5 cellular contexts compared by ENCODE assay signal in the genomic region with DNA sequence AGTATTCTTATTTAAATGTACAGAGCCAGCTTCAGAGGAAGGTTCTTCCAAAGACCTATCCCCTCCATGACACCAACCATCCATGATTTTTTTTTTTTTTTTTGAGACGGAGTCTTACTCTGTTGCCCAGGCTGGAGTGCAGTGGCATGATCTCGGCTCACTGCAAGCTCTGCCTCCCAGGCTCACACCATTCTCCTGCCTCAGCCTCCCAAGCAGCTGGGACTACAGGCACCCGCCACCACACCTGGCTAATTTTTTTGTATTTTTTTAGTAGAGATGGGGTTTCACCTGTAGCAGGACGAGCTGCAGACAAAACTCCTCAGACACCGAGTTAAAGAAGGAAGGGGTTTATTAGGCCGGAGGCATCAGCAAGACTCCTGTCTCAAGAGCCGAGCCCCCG. TPM values are rescaled to one million over a fixed set of nuclear protein-coding genes. Genes with fewer than 3 reads are reported as not detected.
DNase-seq lines count a peak whose midpoint lies in the region; ATAC-seq, FAIRE-seq and TF ChIP-seq lines count a peak whose summit lies in the region.
"Not testable (repeated sequence)": the region's sequence is repeated elsewhere in the genome, so short reads cannot be mapped to it uniquely, and the experiment has no call there.

No MANE protein-coding gene starts in this region.

- not testable (repeated sequence) for H3K27ac Mint-ChIP-seq in GM23338, WTC11
- H3K27ac Mint-ChIP-seq in activated CD4-positive, alpha-beta T cell treated with anti-CD3 and anti-CD28 coated beads, Interleukin-2, amount 10 ng/mL, durations not matched to agents 7 days and 5 days, result peak overlapping the region; percentile 57

- H3K4me1 ChIP-seq in GM23338 (ENCODE audit: insufficient read depth), result not testable (repeated sequence)
- peaks cover 19% of the 10 kb centered on the region for H3K4me1 ChIP-seq in HepG2 (ENCODE audit: insufficient read depth, low read length)

- peak overlapping the region; percentile 52; the same call in 1 of the 2 replicates for H3K27ac ChIP-seq in GM23338 (ENCODE audit: low read depth)
- not testable (repeated sequence) for H3K27ac ChIP-seq in HepG2 (ENCODE audit: extremely low read length, insufficient read depth, low read length)

- H3K4me1 Mint-ChIP-seq in GM23338; WTC11; activated CD4-positive, alpha-beta T cell treated with anti-CD3 and anti-CD28 coated beads, Interleukin-2, amount 10 ng/mL, durations not matched to agents 7 days and 5 days: not testable (repeated sequence)

- peak; percentile 12 for DNase-seq in GM23338 (ENCODE audit: low spot score)
- not testable (repeated sequence) for DNase-seq in WTC11 (ENCODE audit: low spot score); activated CD4-positive, alpha-beta T cell treated with anti-CD3 and anti-CD28 coated beads, Interleukin-2, amount 10 ng/mL, durations not matched to agents 7 days and 5 days; HepG2 (ENCODE audit: low spot score)
- peak; percentile 5 for DNase-seq in activated CD8-positive, alpha-beta memory T cell treated with anti-CD3 and anti-CD28 coated beads for 24 hours

- not testable (repeated sequence) for H3K9me3 ChIP-seq in HepG2 (ENCODE audit: low read length)

- H2AFZ ChIP-seq in GM23338; HepG2 (ENCODE audit: low read length): not testable (repeated sequence)

- H4K20me1 ChIP-seq in GM23338 (replicated peaks; ENCODE audit: insufficient read depth); HepG2 (ENCODE audit: insufficient read depth, low read length): not testable (repeated sequence)

- CTCF ChIA-PET in WTC11 (lab: Charles Lee); activated CD4-positive, alpha-beta T cell treated with anti-CD3 and anti-CD28 coated beads, Interleukin-2, amount 10 ng/mL, durations not matched to agents 7 days and 5 days (lab: Charles Lee); HepG2 (lab: Yijun Ruan, JAX; ENCODE audit: low intra/inter-chr PET ratio, low total read pairs): not testable (repeated sequence)

- POLR2A ChIA-PET in WTC11 (lab: Charles Lee), result interaction anchor here (0.7 kb wide), 1 partner anchor 606 kb away, joined by 5 read pairs; no protein-coding TSS in a partner anchor
- POLR2A ChIA-PET in activated CD4-positive, alpha-beta T cell treated with anti-CD3 and anti-CD28 coated beads, Interleukin-2, amount 10 ng/mL, durations not matched to agents 7 days and 5 days (lab: Charles Lee); HepG2 (lab: Yijun Ruan, JAX): not testable (repeated sequence)

- not testable (repeated sequence) for H3K4me2 ChIP-seq in GM23338; HepG2 (ENCODE audit: low read depth, low read length)

- not testable (repeated sequence) for H3K9me3 Mint-ChIP-seq in GM23338; WTC11; activated CD4-positive, alpha-beta T cell treated with anti-CD3 and anti-CD28 coated beads, Interleukin-2, amount 10 ng/mL, durations not matched to agents 7 days and 5 days

- H3K27me3 Mint-ChIP-seq in GM23338 (ENCODE audit: insufficient read depth, low read depth, poor library complexity); WTC11 (ENCODE audit: low read depth); activated CD4-positive, alpha-beta T cell treated with anti-CD3 and anti-CD28 coated beads, Interleukin-2, amount 10 ng/mL, durations not matched to agents 7 days and 5 days: not testable (repeated sequence)

- TF ChIP-seq EP300 in HepG2 (IDR thresholded peaks at IDR 0.05; ENCODE audit: low read depth in 2 of 2, low read length in 2 of 2); HepG2 (CRISPR knock-in tag; IDR thresholded peaks at IDR 0.05; ENCODE audit: borderline replicate concordance): not testable (repeated sequence)

- not testable (repeated sequence) for H3K27me3 ChIP-seq in GM23338 (ENCODE audit: insufficient read depth); HepG2 (ENCODE audit: control insufficient read depth in 1 of 2, insufficient read depth in 2 of 2, low read length in 2 of 2)

- H3K36me3 ChIP-seq in GM23338 (ENCODE audit: insufficient read depth); HepG2 (replicated peaks in 1 of 2; ENCODE audit: control insufficient read depth in 1 of 2, insufficient read depth in 2 of 2, low read length in 2 of 2): not testable (repeated sequence)

- not testable (repeated sequence) for H3K79me2 ChIP-seq in GM23338 (replicated peaks; ENCODE audit: insufficient read depth); HepG2 (ENCODE audit: insufficient read depth, low read length)

- TF ChIP-seq POLR2A in HepG2 (IDR thresholded peaks at IDR 0.05; ENCODE audit: insufficient read depth in 1 of 2, low read depth in 2 of 2, low read length in 2 of 2), result not testable (repeated sequence)

- H3F3A ChIP-seq in GM23338 (replicated peaks; ENCODE audit: low read depth), result not testable (repeated sequence)

- not testable (repeated sequence) for BruUV-seq in HepG2 (replicated peaks; lab: Mats Ljungman, UMichigan)

- TF ChIP-seq RAD21 in HepG2 (CRISPR knock-in tag; IDR thresholded peaks at IDR 0.05), result not testable (repeated sequence)

- 97% methylated on average over 8 of the region's 8 CpGs for WGBS in HepG2 (ENCODE audit: low lambda C conversion rate)

- not testable (repeated sequence) for H3K9me2 ChIP-seq in GM23338 (ENCODE audit: insufficient read depth)

- H3K4me3 Mint-ChIP-seq in GM23338; WTC11; activated CD4-positive, alpha-beta T cell treated with anti-CD3 and anti-CD28 coated beads, Interleukin-2, amount 10 ng/mL, durations not matched to agents 7 days and 5 days: not testable (repeated sequence)

- not testable (repeated sequence) for FAIRE-seq in HepG2 (lab: Jason Lieb, UNC)

- TF ChIP-seq CTCF in GM23338 (conservative IDR thresholded peaks at IDR 0.05; ENCODE audit: low read depth in 2 of 2); WTC11 (IDR thresholded peaks at IDR 0.05); HepG2 (CRISPR knock-in tag; IDR thresholded peaks at IDR 0.05): not testable (repeated sequence)

- in situ Hi-C loops in HepG2 (cut with HindIII; ENCODE audit: extremely low pct_ligation_motif_present, low pct_unique_long_range_greater_than_20kb), result not testable (repeated sequence)

- H3K4me3 ChIP-seq in GM23338; HepG2 (replicated peaks in 1 of 3; ENCODE audit: insufficient read depth in 1 of 3, low read depth in 2 of 3, low read length in 3 of 3): not testable (repeated sequence)

- intact Hi-C loops in HepG2 (cut with micrococcal nuclease; ENCODE audit: unreplicated experiment), result not testable (repeated sequence)

- ATAC-seq in GM23338, WTC11, HepG2: not testable (repeated sequence)

- H3K36me3 Mint-ChIP-seq in GM23338 (ENCODE audit: low read depth), result peaks cover 11% of the 10 kb centered on the region; the same call in 2 of the 3 replicates
- not testable (repeated sequence) for H3K36me3 Mint-ChIP-seq in WTC11; activated CD4-positive, alpha-beta T cell treated with anti-CD3 and anti-CD28 coated beads, Interleukin-2, amount 10 ng/mL, durations not matched to agents 7 days and 5 days (ENCODE audit: low read depth)

- H3K9ac ChIP-seq in HepG2 (ENCODE audit: insufficient read depth, low read depth, low read length), result not testable (repeated sequence)

RNA-seq across cellular contexts. Expression of a gene that starts 11.1 kb away (rescaled TPM):
- 32.3 and 36.8 TPM in 2 replicates for total RNA-seq in GM23338 (2014; rRNA removed; shearing (Covaris generic))
- polyA plus RNA-seq in GM23338 (2016; fragmentation: Nextera tagmentation; extraction: Ambion mirVana) (10.1 and 12.6 TPM in 2 replicates), HepG2 (2011; rRNA removed) (102 and 121 TPM in 2 replicates)
- total RNA-seq in WTC11 (2021) (38.4 to 42.8 TPM (median 38.9 TPM) in 3 replicates), HepG2 (2016; rRNA removed; fragmentation: Illumina TruSeq; extraction: Trizol) (51.7 and 79.0 TPM in 2 replicates)
- total RNA-seq in activated CD4-positive, alpha-beta T cell treated with anti-CD3 and anti-CD28 coated beads, Interleukin-2, amount 10 ng/mL, durations not matched to agents 7 days and 5 days, result 10 to 100 TPM; 53.9 to 54.3 TPM
- 9.9 and 10.8 TPM in 2 replicates for total RNA-seq in HepG2 (2016; cell fraction: cytosol; rRNA removed; fragmentation: Illumina TruSeq; extraction: Trizol; ENCODE audit: low read depth)
- total RNA-seq in HepG2 (2016; cell fraction: insoluble cytoplasmic fraction; rRNA removed; fragmentation: Illumina TruSeq; extraction: Trizol), result 50.3 and 77.3 TPM in 2 replicates
- 20.1 and 22.1 TPM in 2 replicates for total RNA-seq in HepG2 (2016; cell fraction: membrane; rRNA removed; fragmentation: Illumina TruSeq; extraction: Trizol)
- 35.7 and 36.9 TPM in 2 replicates for total RNA-seq in HepG2 (2016; cell fraction: nucleus; rRNA removed; fragmentation: Illumina TruSeq; extraction: Trizol)
- 87.1 and 91.6 TPM in 2 replicates for polyA plus RNA-seq in HepG2 (2011; cell fraction: cytosol; rRNA removed)
- polyA plus RNA-seq in HepG2 (2011; cell fraction: nucleus; rRNA removed), result 53.9 and 55.2 TPM in 2 replicates
- 78.0 and 105 TPM in 2 replicates for polyA plus RNA-seq in HepG2 (2012)
- 5.5 and 5.9 TPM in 2 replicates for polyA plus RNA-seq in HepG2 (2016; cell fraction: cytosol; fragmentation: Illumina TruSeq; extraction: Trizol; ENCODE audit: low read depth)
- 70.0 and 71.8 TPM in 2 replicates for polyA plus RNA-seq in HepG2 (2016; cell fraction: insoluble cytoplasmic fraction; fragmentation: Illumina TruSeq; extraction: Trizol; ENCODE audit: low read depth)
- polyA plus RNA-seq in HepG2 (2016; cell fraction: membrane; fragmentation: Illumina TruSeq; extraction: Trizol; ENCODE audit: low read depth), result 8.4 and 9.8 TPM in 2 replicates
- polyA plus RNA-seq in HepG2 (2016; cell fraction: nucleus; fragmentation: Illumina TruSeq; extraction: Trizol; ENCODE audit: insufficient read depth, low read depth), result 40.5 and 50.3 TPM in 2 replicates
- 94.6 and 191 TPM in 2 replicates for polyA minus RNA-seq in HepG2 (2011; rRNA and poly(A)+ RNA removed; ENCODE audit: low replicate concordance)
- polyA minus RNA-seq in HepG2 (2011; cell fraction: cytosol; rRNA and poly(A)+ RNA removed), result 125 and 130 TPM in 2 replicates
- 95.0 and 120 TPM in 2 replicates for polyA minus RNA-seq in HepG2 (2011; cell fraction: nucleus; rRNA and poly(A)+ RNA removed)

RNA-seq across cellular contexts. Expression of a gene that starts 34.8 kb away (rescaled TPM):
- 31.9 and 45.9 TPM in 2 replicates for total RNA-seq in GM23338 (2014; rRNA removed; shearing (Covaris generic))
- polyA plus RNA-seq in GM23338 (2016; fragmentation: Nextera tagmentation; extraction: Ambion mirVana) (37.8 and 43.2 TPM in 2 replicates), HepG2 (2011; rRNA removed) (11.7 and 13.3 TPM in 2 replicates)
- total RNA-seq in WTC11 (2021) (37.8 to 38.4 TPM (median 38.1 TPM) in 3 replicates), HepG2 (2016; rRNA removed; fragmentation: Illumina TruSeq; extraction: Trizol) (37.5 and 56.0 TPM in 2 replicates)
- 10 to 100 TPM; 67.4 to 76.0 TPM for total RNA-seq in activated CD4-positive, alpha-beta T cell treated with anti-CD3 and anti-CD28 coated beads, Interleukin-2, amount 10 ng/mL, durations not matched to agents 7 days and 5 days
- total RNA-seq in HepG2 (2016; cell fraction: cytosol; rRNA removed; fragmentation: Illumina TruSeq; extraction: Trizol; ENCODE audit: low read depth), result 16.6 and 20.8 TPM in 2 replicates
- total RNA-seq in HepG2 (2016; cell fraction: insoluble cytoplasmic fraction; rRNA removed; fragmentation: Illumina TruSeq; extraction: Trizol), result 33.8 and 58.4 TPM in 2 replicates
- total RNA-seq in HepG2 (2016; cell fraction: membrane; rRNA removed; fragmentation: Illumina TruSeq; extraction: Trizol), result 19.3 and 20.3 TPM in 2 replicates
- total RNA-seq in HepG2 (2016; cell fraction: nucleus; rRNA removed; fragmentation: Illumina TruSeq; extraction: Trizol), result 37.0 and 37.3 TPM in 2 replicates
- polyA plus RNA-seq in HepG2 (2011; cell fraction: cytosol; rRNA removed), result 6.1 and 11.1 TPM in 2 replicates
- polyA plus RNA-seq in HepG2 (2011; cell fraction: nucleus; rRNA removed), result 9.8 and 16.5 TPM in 2 replicates
- 5.2 and 10.0 TPM in 2 replicates for polyA plus RNA-seq in HepG2 (2012)
- 1.1 TPM in 2 replicates for polyA plus RNA-seq in HepG2 (2016; cell fraction: cytosol; fragmentation: Illumina TruSeq; extraction: Trizol; ENCODE audit: low read depth)
- 25.6 and 29.6 TPM in 2 replicates for polyA plus RNA-seq in HepG2 (2016; cell fraction: insoluble cytoplasmic fraction; fragmentation: Illumina TruSeq; extraction: Trizol; ENCODE audit: low read depth)
- polyA plus RNA-seq in HepG2 (2016; cell fraction: membrane; fragmentation: Illumina TruSeq; extraction: Trizol; ENCODE audit: low read depth), result 3.8 and 3.9 TPM in 2 replicates
- 39.1 and 42.0 TPM in 2 replicates for polyA plus RNA-seq in HepG2 (2016; cell fraction: nucleus; fragmentation: Illumina TruSeq; extraction: Trizol; ENCODE audit: insufficient read depth, low read depth)
- polyA minus RNA-seq in HepG2 (2011; rRNA and poly(A)+ RNA removed; ENCODE audit: low replicate concordance), result 45.8 and 194 TPM in 2 replicates
- 13.8 and 15.9 TPM in 2 replicates for polyA minus RNA-seq in HepG2 (2011; cell fraction: cytosol; rRNA and poly(A)+ RNA removed)
- polyA minus RNA-seq in HepG2 (2011; cell fraction: nucleus; rRNA and poly(A)+ RNA removed), result 29.7 and 36.7 TPM in 2 replicates

RNA-seq across cellular contexts. Expression of a gene that starts 51.7 kb away (rescaled TPM):
- total RNA-seq in GM23338 (2014; rRNA removed; shearing (Covaris generic)), result 0.78 and 1.5 TPM in 2 replicates
- polyA plus RNA-seq in GM23338 (2016; fragmentation: Nextera tagmentation; extraction: Ambion mirVana) (1.1 and 2.4 TPM in 2 replicates), HepG2 (2011; rRNA removed) (34.9 and 35.9 TPM in 2 replicates)
- total RNA-seq in WTC11 (2021) (3.8 to 4.4 TPM (median 4.2 TPM) in 3 replicates), HepG2 (2016; rRNA removed; fragmentation: Illumina TruSeq; extraction: Trizol) (7.3 and 16.9 TPM in 2 replicates)
- 10 to 100 TPM; 11.7 to 11.8 TPM for total RNA-seq in activated CD4-positive, alpha-beta T cell treated with anti-CD3 and anti-CD28 coated beads, Interleukin-2, amount 10 ng/mL, durations not matched to agents 7 days and 5 days
- 3.9 and 4.5 TPM in 2 replicates for total RNA-seq in HepG2 (2016; cell fraction: cytosol; rRNA removed; fragmentation: Illumina TruSeq; extraction: Trizol; ENCODE audit: low read depth)
- total RNA-seq in HepG2 (2016; cell fraction: insoluble cytoplasmic fraction; rRNA removed; fragmentation: Illumina TruSeq; extraction: Trizol), result 6.1 and 18.6 TPM in 2 replicates
- total RNA-seq in HepG2 (2016; cell fraction: membrane; rRNA removed; fragmentation: Illumina TruSeq; extraction: Trizol), result 6.4 and 6.9 TPM in 2 replicates
- 20.5 and 23.8 TPM in 2 replicates for total RNA-seq in HepG2 (2016; cell fraction: nucleus; rRNA removed; fragmentation: Illumina TruSeq; extraction: Trizol)
- polyA plus RNA-seq in HepG2 (2011; cell fraction: cytosol; rRNA removed), result 23.9 and 25.0 TPM in 2 replicates
- 47.7 and 53.8 TPM in 2 replicates for polyA plus RNA-seq in HepG2 (2011; cell fraction: nucleus; rRNA removed)
- 16.4 and 17.3 TPM in 2 replicates for polyA plus RNA-seq in HepG2 (2012)
- 1.5 and 1.7 TPM in 2 replicates for polyA plus RNA-seq in HepG2 (2016; cell fraction: cytosol; fragmentation: Illumina TruSeq; extraction: Trizol; ENCODE audit: low read depth)
- 4.9 and 7.2 TPM in 2 replicates for polyA plus RNA-seq in HepG2 (2016; cell fraction: insoluble cytoplasmic fraction; fragmentation: Illumina TruSeq; extraction: Trizol; ENCODE audit: low read depth)
- 2.8 and 3.9 TPM in 2 replicates for polyA plus RNA-seq in HepG2 (2016; cell fraction: membrane; fragmentation: Illumina TruSeq; extraction: Trizol; ENCODE audit: low read depth)
- polyA plus RNA-seq in HepG2 (2016; cell fraction: nucleus; fragmentation: Illumina TruSeq; extraction: Trizol; ENCODE audit: insufficient read depth, low read depth), result 25.2 and 27.5 TPM in 2 replicates
- 1.4 and 123 TPM in 2 replicates for polyA minus RNA-seq in HepG2 (2011; rRNA and poly(A)+ RNA removed; ENCODE audit: low replicate concordance)
- polyA minus RNA-seq in HepG2 (2011; cell fraction: cytosol; rRNA and poly(A)+ RNA removed), result 16.5 and 18.7 TPM in 2 replicates
- 64.1 and 65.3 TPM in 2 replicates for polyA minus RNA-seq in HepG2 (2011; cell fraction: nucleus; rRNA and poly(A)+ RNA removed)
